In genomic region chr19:16828990-16829821, GRCh38 we compare ENCODE assay signal across 8 cellular contexts. TPM values are rescaled to one million over a fixed set of nuclear protein-coding genes. Genes with fewer than 3 reads are reported as not detected.
DNase-seq lines count a peak whose midpoint lies in the region; ATAC-seq lines count a peak whose summit lies in the region.

SIN3B (plus strand) TSS chr19:16829398; CDS start chr19:16829421, 23 bp downstream.

- DNase-seq in EL (peak; percentile 89), NCI-H460 (ENCODE audit: extremely low read depth, low read depth) (peak; percentile 84), cerebellar cortex (ENCODE audit: low spot score) (peak; percentile 90), islet precursor cell (peak; percentile 92)
- peak; percentile 77 to 82 for DNase-seq in activated CD4-positive, alpha-beta T cell treated with anti-CD3 and anti-CD28 coated beads for 24 hours (ENCODE audit: low read depth in 2 of 2)
- peak; percentile 81 to 82 for DNase-seq in stimulated activated CD4-positive, alpha-beta T cell treated with anti-CD3 and anti-CD28 coated beads, Interleukin-12 subunit alpha, Interleukin-12 subunit beta, amount 100 ng/mL, for 24 hours (ENCODE audit: low read depth in 2 of 2)

- ATAC-seq in HG03045 (IDR thresholded peaks at IDR 0.05; ENCODE audit: unreplicated experiment) (peak; percentile 67), HG02973 (IDR thresholded peaks at IDR 0.05; ENCODE audit: unreplicated experiment) (no peak)

RNA-seq across cellular contexts. Expression of gene SIN3B, which starts in this region (rescaled TPM):
- 13.3 and 17.5 TPM in 2 replicates for total RNA-seq in NCI-H460 (2014; rRNA removed; shearing (Covaris generic))
- 46.1 and 68.2 TPM in 2 replicates for polyA plus RNA-seq in NCI-H460 (2014; cell fraction: nucleus; rRNA removed)
